In the genomic region with DNA sequence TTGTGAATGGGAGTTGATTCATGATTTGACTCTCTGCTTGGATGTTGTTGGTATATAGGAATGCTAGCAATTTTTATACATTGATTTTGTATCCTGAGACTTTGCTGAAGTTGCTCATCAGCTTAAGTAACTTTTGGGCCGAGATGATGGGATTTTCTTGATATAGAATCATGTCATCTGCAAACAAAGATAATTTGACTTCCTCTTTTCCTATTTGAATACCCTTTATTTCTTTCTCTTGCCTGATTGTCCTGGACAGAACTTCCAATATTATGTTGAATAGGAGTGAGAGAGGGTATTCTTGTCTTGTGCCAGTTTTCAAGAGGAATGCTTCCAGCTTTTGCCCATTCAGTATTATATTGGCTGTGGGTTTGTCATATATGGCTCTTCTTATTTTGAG, we compare ENCODE assay signal across 6 cellular contexts. TPM values are rescaled to one million over a fixed set of nuclear protein-coding genes. Genes with fewer than 3 reads are reported as not detected.
"Had no signal": no experiment of that assay in that cellular context is flagged by ENCODE, and none has a peak within 500 bp of the region (broad histone marks: within the 10 kb centered on the region; RNA-seq: fewer than 3 reads in every experiment).

No MANE protein-coding gene starts in this region.

RNA-seq across cellular contexts. Expression of gene C6orf52, which starts 28.8 kb away (rescaled TPM):
- total RNA-seq: left cardiac atrium, left ventricle myocardium superior, lower leg skin, lung microvascular endothelial cell, mononuclear cell had no signal
- polyA plus RNA-seq: keratinocyte had no signal
